1 cellular context compared by ENCODE assay signal in genomic region chr12:132079190-132079589, GRCh38.
TF ChIP-seq lines count a peak whose summit lies in the region.

No MANE protein-coding gene starts in this region.

TF ChIP-seq in GM23338, 12 proteins besides CTCF, POLR2A, EP300 and RAD21 (continued from another document):
- TF ChIP-seq REST (IDR thresholded peaks at IDR 0.05; ENCODE audit: unreplicated experiment) (no peak), STAT1 (IDR thresholded peaks at IDR 0.05; ENCODE audit: unreplicated experiment) (no peak), POLR2AphosphoS5 (IDR thresholded peaks at IDR 0.05; ENCODE audit: low read depth) (no peak), ZNF114 (CRISPR knock-in tag; IDR thresholded peaks at IDR 0.05) (no peak), NANOG (IDR thresholded peaks at IDR 0.05; ENCODE audit: borderline replicate concordance) (no peak)
